Comparison of ENCODE assay signal across 7 cellular contexts in the genomic region with DNA sequence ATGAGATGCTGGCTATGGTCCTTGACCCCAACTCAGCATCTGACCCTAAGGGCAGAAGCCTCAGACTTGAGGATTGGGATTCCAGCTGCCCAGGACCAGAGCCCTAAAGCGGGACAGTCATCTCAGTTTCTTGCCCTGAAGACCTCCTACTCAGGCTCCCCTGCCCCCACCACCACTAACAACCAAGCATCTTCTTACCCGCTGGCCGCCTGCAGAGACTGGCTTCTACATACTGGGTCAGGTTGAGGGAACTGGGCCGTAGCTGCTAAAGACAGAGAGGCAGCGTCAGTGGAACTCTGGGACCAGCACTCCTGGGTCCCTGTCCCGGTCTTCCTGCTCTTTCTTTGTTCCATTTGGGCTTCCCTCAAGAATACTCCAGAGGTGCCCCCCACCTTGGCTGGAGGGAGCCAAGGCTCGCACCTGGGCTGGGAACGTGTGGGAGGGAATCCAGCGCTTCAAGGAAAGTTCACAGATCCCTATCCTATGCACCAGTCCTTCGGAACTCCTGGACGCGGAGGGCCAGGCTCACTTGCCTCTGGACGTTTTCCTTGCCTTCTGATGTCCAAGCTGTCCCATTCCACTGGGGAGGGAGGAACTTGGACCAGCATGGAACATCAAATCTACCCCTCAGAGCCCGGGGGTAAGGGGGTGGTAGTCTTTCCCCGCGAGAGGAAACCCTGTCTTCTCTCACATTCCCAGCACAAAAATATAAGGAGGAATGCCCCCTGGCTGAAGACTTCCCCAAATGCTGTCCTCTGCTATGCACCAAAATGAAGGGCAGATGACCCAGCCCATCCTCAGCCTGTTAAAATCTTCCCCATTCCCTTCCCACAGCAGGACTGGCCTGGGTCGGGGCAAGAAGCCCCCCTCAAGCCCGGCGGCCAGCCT. TPM values are rescaled to one million over a fixed set of nuclear protein-coding genes. Genes with fewer than 3 reads are reported as not detected.
DNase-seq lines count a peak whose midpoint lies in the region; ATAC-seq and TF ChIP-seq lines count a peak whose summit lies in the region.
"Had no signal": no experiment of that assay in that cellular context is flagged by ENCODE, and none has a peak within 500 bp of the region (broad histone marks: within the 10 kb centered on the region; RNA-seq: fewer than 3 reads in every experiment).

No MANE protein-coding gene starts in this region.

- no peak for TF ChIP-seq CTCF in HL-60 (IDR thresholded peaks at IDR 0.05; ENCODE audit: insufficient read depth, low read length)
- TF ChIP-seq CTCF in colonic mucosa (IDR thresholded peaks at IDR 0.05) = no peak
- TF ChIP-seq CTCF in parathyroid adenoma (IDR thresholded peaks at IDR 0.05) = no peak

- no peaks in the 10 kb centered on the region for H3K79me2 ChIP-seq in parathyroid adenoma

- peaks cover 21% of the 10 kb centered on the region for H3K4me1 ChIP-seq in colonic mucosa
- peaks cover 17% of the 10 kb centered on the region for H3K4me1 ChIP-seq in parathyroid adenoma

- H3K9me3 ChIP-seq in colonic mucosa (no peaks in the 10 kb centered on the region), parathyroid adenoma (ENCODE audit: control insufficient read depth, low read length) (no peaks in the 10 kb centered on the region)

- DNase-seq in HL-60 (ENCODE audit: low read depth in 1 of 2, low spot score in 1 of 2) = no peak
- DNase-seq in colonic mucosa = no peak
- DNase-seq in SKM-1 (lab: John Stamatoyannopoulos, UW; ENCODE audit: unreplicated experiment) = no peak

- H3K27me3 ChIP-seq in HL-60 (ENCODE audit: insufficient read depth, poor library complexity, severe bottlenecking) = peaks cover 15% of the 10 kb centered on the region
- H3K27me3 ChIP-seq in colonic mucosa = no peaks in the 10 kb centered on the region
- no peaks in the 10 kb centered on the region for H3K27me3 ChIP-seq in parathyroid adenoma (ENCODE audit: control insufficient read depth, insufficient read depth, low read length)

- peak overlapping the region; percentile 28 to 67 for H3K9ac ChIP-seq in colonic mucosa (ENCODE audit: low read depth in 2 of 2, low read length in 2 of 2)
- H3K9ac ChIP-seq in parathyroid adenoma = peak overlapping the region; percentile 43

- H3K27ac ChIP-seq in HL-60 (replicated peaks) (no peak overlapping the region), colonic mucosa (peak overlapping the region; percentile 58), parathyroid adenoma (peak overlapping the region; percentile 65)

- H3K4me2 ChIP-seq in parathyroid adenoma (ENCODE audit: low read length) = peak overlapping the region; percentile 93

- ATAC-seq in HG03460 (IDR thresholded peaks at IDR 0.05; ENCODE audit: unreplicated experiment) (no peak), GM19455 (IDR thresholded peaks at IDR 0.05; ENCODE audit: unreplicated experiment) (no peak)

- peak overlapping the region; percentile 88 for H2AFZ ChIP-seq in parathyroid adenoma

- H3K4me3 ChIP-seq in HL-60 (replicated peaks; ENCODE audit: insufficient read depth, low read length) (peak overlapping the region; percentile 44), colonic mucosa (peak overlapping the region; percentile 49), parathyroid adenoma (ENCODE audit: low read depth, low read length) (peak overlapping the region; percentile 75)

- H3K36me3 ChIP-seq in colonic mucosa (no peaks in the 10 kb centered on the region), parathyroid adenoma (ENCODE audit: control insufficient read depth, insufficient read depth, low read length) (no peaks in the 10 kb centered on the region)

- intact Hi-C loops in colonic mucosa (cut with DNase I) = no loop called here

RNA-seq across cellular contexts. Expression of a gene that starts 0.8 kb away (rescaled TPM):
- total RNA-seq in colonic mucosa = 10 to 100 TPM; 11.4 to 21.5 TPM

RNA-seq across cellular contexts. Expression of a gene that starts 24.2 kb away (rescaled TPM):
- total RNA-seq in colonic mucosa = 1 to 10 TPM; 5.3 to 8.8 TPM
- total RNA-seq: glomerular endothelial cell had no signal

RNA-seq across cellular contexts. Expression of a gene that starts 36.9 kb away (rescaled TPM):
- 10 to 100 TPM in 1 of 2 donors, 1 to 10 TPM in 1; 9.6 to 34.6 TPM for total RNA-seq in colonic mucosa

RNA-seq across cellular contexts. Expression of a gene that starts 50.5 kb away (rescaled TPM):
- 10 to 100 TPM in 1 of 2 donors, 1 to 10 TPM in 1; 9.1 to 20.4 TPM for total RNA-seq in colonic mucosa

RNA-seq across cellular contexts. Expression of a gene that starts 50.7 kb away (rescaled TPM):
- total RNA-seq in colonic mucosa = 10 to 100 TPM; 27.5 to 32.3 TPM
